Comparison of ENCODE assay signal across 19 cellular contexts in the genomic region with DNA sequence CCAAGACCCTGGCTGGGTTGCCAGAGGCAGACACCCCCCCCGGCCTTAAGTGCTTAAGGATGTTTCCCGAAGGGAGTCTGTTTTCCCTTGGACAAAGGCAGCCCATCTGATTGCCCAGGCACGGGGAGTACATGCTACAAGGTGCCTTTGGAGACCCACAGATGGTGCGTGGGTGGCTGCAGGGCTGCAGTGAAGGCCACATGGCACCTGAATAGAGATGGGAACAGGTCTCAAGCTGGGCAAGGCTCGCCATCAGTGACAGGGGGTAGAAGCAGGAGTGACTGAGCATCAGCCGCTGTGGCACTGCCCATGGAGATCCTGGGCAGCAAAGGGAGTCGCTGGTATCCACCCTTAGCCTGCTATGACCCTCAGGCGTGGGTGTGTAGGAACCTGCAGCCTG. TPM values are rescaled to one million over a fixed set of nuclear protein-coding genes. Genes with fewer than 3 reads are reported as not detected.
DNase-seq lines count a peak whose midpoint lies in the region; ATAC-seq and TF ChIP-seq lines count a peak whose summit lies in the region.
"Had no signal": no experiment of that assay in that cellular context is flagged by ENCODE, and none has a peak within 500 bp of the region (broad histone marks: within the 10 kb centered on the region; RNA-seq: fewer than 3 reads in every experiment).

No MANE protein-coding gene starts in this region.

- intact Hi-C loops in activated naive CD4-positive, alpha-beta T cell treated with anti-CD3 and anti-CD28 coated beads for 36 hours (cut with micrococcal nuclease) = loop anchor here (10.0 kb wide), 1 partner anchor 189 kb away; no protein-coding TSS in a partner anchor

- no peak overlapping the region for H3K27ac Mint-ChIP-seq in activated naive CD4-positive, alpha-beta T cell treated with anti-CD3 and anti-CD28 coated beads for 36 hours
- no peak overlapping the region for H3K27ac Mint-ChIP-seq in neural progenitor cell

- H3K79me2 ChIP-seq in neural progenitor cell (ENCODE audit: low read depth) = peaks cover 29% of the 10 kb centered on the region

- peaks cover 12% of the 10 kb centered on the region for H3K36me3 Mint-ChIP-seq in activated naive CD4-positive, alpha-beta T cell treated with anti-CD3 and anti-CD28 coated beads for 36 hours (ENCODE audit: low read depth)
- peaks cover 32% of the 10 kb centered on the region for H3K36me3 Mint-ChIP-seq in neural progenitor cell

- H3K27ac ChIP-seq in KOPT-K1 (ENCODE audit: low read depth, low read length, poor library complexity, severe bottlenecking) (peak overlapping the region; percentile 87), neural progenitor cell (no peak overlapping the region)
- H3K27ac ChIP-seq: body of pancreas, gastrocnemius medialis, GM23248, ovary had no signal

- no peaks in the 10 kb centered on the region for H3K27me3 Mint-ChIP-seq in activated naive CD4-positive, alpha-beta T cell treated with anti-CD3 and anti-CD28 coated beads for 36 hours (ENCODE audit: low read depth)
- peaks cover 5% of the 10 kb centered on the region for H3K27me3 Mint-ChIP-seq in neural progenitor cell (ENCODE audit: insufficient read depth, low read depth)

- TF ChIP-seq CTCF in neural progenitor cell (IDR thresholded peaks at IDR 0.05) = no peak

- peaks cover 24% of the 10 kb centered on the region for H3K4me1 Mint-ChIP-seq in activated naive CD4-positive, alpha-beta T cell treated with anti-CD3 and anti-CD28 coated beads for 36 hours (ENCODE audit: low read depth)
- H3K4me1 Mint-ChIP-seq in neural progenitor cell = peaks cover 8% of the 10 kb centered on the region

- peaks cover 4% of the 10 kb centered on the region for H3F3A ChIP-seq in neural progenitor cell (ENCODE audit: low read depth)

- no peak overlapping the region for H2AFZ ChIP-seq in neural progenitor cell (replicated peaks)
- H2AFZ ChIP-seq: GM23248 had no signal

- CTCF ChIA-PET in activated naive CD4-positive, alpha-beta T cell treated with anti-CD3 and anti-CD28 coated beads for 36 hours (lab: Charles Lee) = no interaction called here

- H4K20me1 ChIP-seq in neural progenitor cell (ENCODE audit: low read depth) = peaks cover 8% of the 10 kb centered on the region

- H3K4me3 Mint-ChIP-seq in activated naive CD4-positive, alpha-beta T cell treated with anti-CD3 and anti-CD28 coated beads for 36 hours = peak overlapping the region; percentile 28
- H3K4me3 Mint-ChIP-seq in neural progenitor cell = peak overlapping the region; percentile 64

- no peak overlapping the region for H3K4me3 ChIP-seq in neural progenitor cell
- H3K4me3 ChIP-seq: body of pancreas, gastrocnemius medialis, GM23248, ovary had no signal

- ATAC-seq in HG03139 (IDR thresholded peaks at IDR 0.05; ENCODE audit: unreplicated experiment) = no peak
- no peak for ATAC-seq in HG03095 (IDR thresholded peaks at IDR 0.05; ENCODE audit: unreplicated experiment)
- ATAC-seq: body of pancreas, gastrocnemius medialis, left colon had no signal

- H3K4me2 ChIP-seq in neural progenitor cell = no peak overlapping the region

- peaks cover 35% of the 10 kb centered on the region for H3K36me3 ChIP-seq in KOPT-K1 (ENCODE audit: insufficient read depth, low read length)
- no peaks in the 10 kb centered on the region for H3K36me3 ChIP-seq in neural progenitor cell
- H3K36me3 ChIP-seq: ovary had no signal

- peaks cover 9% of the 10 kb centered on the region for H3K4me1 ChIP-seq in neural progenitor cell

- peaks cover 18% of the 10 kb centered on the region for H3K9me3 ChIP-seq in KOPT-K1 (ENCODE audit: insufficient read depth, low read length, poor library complexity, severe bottlenecking)
- no peaks in the 10 kb centered on the region for H3K9me3 ChIP-seq in neural progenitor cell (ENCODE audit: low read depth)
- H3K9me3 ChIP-seq: body of pancreas, gastrocnemius medialis, ovary had no signal

- H3K9me3 Mint-ChIP-seq in activated naive CD4-positive, alpha-beta T cell treated with anti-CD3 and anti-CD28 coated beads for 36 hours = peaks cover 2% of the 10 kb centered on the region
- peaks cover 21% of the 10 kb centered on the region for H3K9me3 Mint-ChIP-seq in neural progenitor cell

- no peaks in the 10 kb centered on the region for H3K27me3 ChIP-seq in neural progenitor cell
- H3K27me3 ChIP-seq: body of pancreas, gastrocnemius medialis, ovary had no signal

- DNase-seq in activated naive CD4-positive, alpha-beta T cell treated with anti-CD3 and anti-CD28 coated beads for 36 hours = no peak
- no peak for DNase-seq in activated naive CD4-positive, alpha-beta T cell treated with anti-CD3 and anti-CD28 coated beads, Interleukin-2, amount 50 U/mL, for 16 hours
- DNase-seq in cerebellum (ENCODE audit: low spot score) = peak; percentile 25
- DNase-seq in neural progenitor cell (ENCODE audit: low spot score) = no peak
- no peak for DNase-seq in NCI-H774 (lab: John Stamatoyannopoulos, UW)
- DNase-seq: activated naive CD4-positive, alpha-beta T cell; body of pancreas; erythroblast; gastrocnemius medialis; GM23248; left colon; NCI-H1105 treated with DMSO at 0.1 percent for 48 hours; NCI-H526 treated with DMSO at 0.1 percent for 48 hours; OCI-M1; stimulated activated CD4-positive, alpha-beta T cell treated with anti-CD3 and anti-CD28 coated beads, Interleukin-1b, Interleukin-23, amount 100 ng/mL, for 48 hours had no signal

- no peak overlapping the region for H3K9ac ChIP-seq in neural progenitor cell
- H3K9ac ChIP-seq: GM23248 had no signal

RNA-seq across cellular contexts. Expression of gene RTL6, which starts 2.4 kb away (rescaled TPM):
- 1 to 10 TPM; 4.5 to 5.1 TPM for total RNA-seq in activated naive CD4-positive, alpha-beta T cell treated with anti-CD3 and anti-CD28 coated beads for 36 hours
- total RNA-seq in cerebellum (40.8 TPM), neural progenitor cell (ENCODE audit: low replicate concordance) (15.7 and 27.6 TPM in 2 replicates)
